In the genomic region with DNA sequence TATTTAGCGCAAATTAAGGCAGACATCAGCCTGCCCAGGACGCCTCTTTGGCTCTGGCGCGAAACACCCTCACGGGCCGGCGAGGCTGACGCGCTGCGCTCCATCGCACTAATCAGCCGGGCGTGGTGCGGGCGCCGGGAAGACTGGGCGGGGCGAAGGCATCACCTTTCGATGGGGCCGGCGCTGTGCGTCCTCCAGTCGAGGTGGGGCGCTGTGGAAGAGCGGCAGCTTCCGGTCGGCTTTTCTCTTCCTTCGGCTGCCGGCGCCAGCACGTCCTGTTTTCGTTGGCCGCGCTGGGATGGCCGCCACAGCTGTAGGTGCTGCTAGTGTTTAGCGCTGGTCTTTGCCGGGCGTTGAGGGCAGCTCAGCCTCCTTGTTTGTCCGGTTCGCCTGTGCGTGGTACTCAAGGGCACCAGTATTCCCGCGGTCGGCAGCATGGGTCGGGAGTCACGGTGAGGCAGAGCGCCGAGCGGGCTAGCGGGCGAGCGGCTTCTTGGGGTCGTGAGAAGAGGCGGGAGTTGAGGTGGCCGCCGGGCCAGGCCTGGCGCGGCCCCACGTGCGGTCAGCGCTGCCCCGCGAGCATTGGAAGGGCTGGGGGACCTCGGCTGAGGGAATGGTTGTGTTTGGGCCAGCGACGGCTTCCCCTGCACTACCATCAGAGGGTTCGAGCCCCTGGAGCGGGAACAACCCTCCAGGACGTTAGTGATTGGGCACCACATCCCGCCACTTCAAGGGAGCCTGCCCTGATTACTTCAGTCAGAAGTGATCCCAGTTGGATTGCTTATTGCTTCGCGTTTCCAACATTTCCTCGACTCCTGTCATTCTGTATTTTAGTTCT, we compare ENCODE assay signal across 1 cellular context.
TF ChIP-seq lines count a peak whose summit lies in the region.

A gene with protein sequence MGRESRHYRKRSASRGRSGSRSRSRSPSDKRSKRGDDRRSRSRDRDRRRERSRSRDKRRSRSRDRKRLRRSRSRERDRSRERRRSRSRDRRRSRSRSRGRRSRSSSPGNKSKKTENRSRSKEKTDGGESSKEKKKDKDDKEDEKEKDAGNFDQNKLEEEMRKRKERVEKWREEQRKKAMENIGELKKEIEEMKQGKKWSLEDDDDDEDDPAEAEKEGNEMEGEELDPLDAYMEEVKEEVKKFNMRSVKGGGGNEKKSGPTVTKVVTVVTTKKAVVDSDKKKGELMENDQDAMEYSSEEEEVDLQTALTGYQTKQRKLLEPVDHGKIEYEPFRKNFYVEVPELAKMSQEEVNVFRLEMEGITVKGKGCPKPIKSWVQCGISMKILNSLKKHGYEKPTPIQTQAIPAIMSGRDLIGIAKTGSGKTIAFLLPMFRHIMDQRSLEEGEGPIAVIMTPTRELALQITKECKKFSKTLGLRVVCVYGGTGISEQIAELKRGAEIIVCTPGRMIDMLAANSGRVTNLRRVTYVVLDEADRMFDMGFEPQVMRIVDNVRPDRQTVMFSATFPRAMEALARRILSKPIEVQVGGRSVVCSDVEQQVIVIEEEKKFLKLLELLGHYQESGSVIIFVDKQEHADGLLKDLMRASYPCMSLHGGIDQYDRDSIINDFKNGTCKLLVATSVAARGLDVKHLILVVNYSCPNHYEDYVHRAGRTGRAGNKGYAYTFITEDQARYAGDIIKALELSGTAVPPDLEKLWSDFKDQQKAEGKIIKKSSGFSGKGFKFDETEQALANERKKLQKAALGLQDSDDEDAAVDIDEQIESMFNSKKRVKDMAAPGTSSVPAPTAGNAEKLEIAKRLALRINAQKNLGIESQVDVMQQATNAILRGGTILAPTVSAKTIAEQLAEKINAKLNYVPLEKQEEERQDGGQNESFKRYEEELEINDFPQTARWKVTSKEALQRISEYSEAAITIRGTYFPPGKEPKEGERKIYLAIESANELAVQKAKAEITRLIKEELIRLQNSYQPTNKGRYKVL (plus strand): TSS at position 276 of the 838 bp plus-strand sequence. CDS start 160 bp downstream, at position 436.

TF ChIP-seq in GM12878, 131 proteins besides CTCF, POLR2A, EP300 and RAD21 (continued from another document and continues in another):
- TF ChIP-seq, protein P1, sequence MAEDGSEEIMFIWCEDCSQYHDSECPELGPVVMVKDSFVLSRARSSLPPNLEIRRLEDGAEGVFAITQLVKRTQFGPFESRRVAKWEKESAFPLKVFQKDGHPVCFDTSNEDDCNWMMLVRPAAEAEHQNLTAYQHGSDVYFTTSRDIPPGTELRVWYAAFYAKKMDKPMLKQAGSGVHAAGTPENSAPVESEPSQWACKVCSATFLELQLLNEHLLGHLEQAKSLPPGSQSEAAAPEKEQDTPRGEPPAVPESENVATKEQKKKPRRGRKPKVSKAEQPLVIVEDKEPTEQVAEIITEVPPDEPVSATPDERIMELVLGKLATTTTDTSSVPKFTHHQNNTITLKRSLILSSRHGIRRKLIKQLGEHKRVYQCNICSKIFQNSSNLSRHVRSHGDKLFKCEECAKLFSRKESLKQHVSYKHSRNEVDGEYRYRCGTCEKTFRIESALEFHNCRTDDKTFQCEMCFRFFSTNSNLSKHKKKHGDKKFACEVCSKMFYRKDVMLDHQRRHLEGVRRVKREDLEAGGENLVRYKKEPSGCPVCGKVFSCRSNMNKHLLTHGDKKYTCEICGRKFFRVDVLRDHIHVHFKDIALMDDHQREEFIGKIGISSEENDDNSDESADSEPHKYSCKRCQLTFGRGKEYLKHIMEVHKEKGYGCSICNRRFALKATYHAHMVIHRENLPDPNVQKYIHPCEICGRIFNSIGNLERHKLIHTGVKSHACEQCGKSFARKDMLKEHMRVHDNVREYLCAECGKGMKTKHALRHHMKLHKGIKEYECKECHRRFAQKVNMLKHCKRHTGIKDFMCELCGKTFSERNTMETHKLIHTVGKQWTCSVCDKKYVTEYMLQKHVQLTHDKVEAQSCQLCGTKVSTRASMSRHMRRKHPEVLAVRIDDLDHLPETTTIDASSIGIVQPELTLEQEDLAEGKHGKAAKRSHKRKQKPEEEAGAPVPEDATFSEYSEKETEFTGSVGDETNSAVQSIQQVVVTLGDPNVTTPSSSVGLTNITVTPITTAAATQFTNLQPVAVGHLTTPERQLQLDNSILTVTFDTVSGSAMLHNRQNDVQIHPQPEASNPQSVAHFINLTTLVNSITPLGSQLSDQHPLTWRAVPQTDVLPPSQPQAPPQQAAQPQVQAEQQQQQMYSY (CRISPR knock-in tag; IDR thresholded peaks at IDR 0.05), result no peak
- TF ChIP-seq EGR1 (IDR thresholded peaks at IDR 0.05; ENCODE audit: borderline replicate concordance in 1 of 2, low read depth in 2 of 2, low read length in 2 of 2), result peak in 1 of 2 experiments; percentile 86; a peak in 2 of 3 replicates
- no peak for TF ChIP-seq BMI1 (IDR thresholded peaks at IDR 0.05; ENCODE audit: borderline replicate concordance)
- TF ChIP-seq ATF7 (IDR thresholded peaks at IDR 0.05; ENCODE audit: low read depth), result peak; percentile 46
- TF ChIP-seq SREBF1 (IDR thresholded peaks at IDR 0.05; ENCODE audit: low read length), result peak; percentile 35; the same call in 1 of the 2 replicates
- TF ChIP-seq CREM (IDR thresholded peaks at IDR 0.05; ENCODE audit: low read depth), result peak; percentile 78; the same call in 1 of the 2 replicates
- TF ChIP-seq, protein P2, sequence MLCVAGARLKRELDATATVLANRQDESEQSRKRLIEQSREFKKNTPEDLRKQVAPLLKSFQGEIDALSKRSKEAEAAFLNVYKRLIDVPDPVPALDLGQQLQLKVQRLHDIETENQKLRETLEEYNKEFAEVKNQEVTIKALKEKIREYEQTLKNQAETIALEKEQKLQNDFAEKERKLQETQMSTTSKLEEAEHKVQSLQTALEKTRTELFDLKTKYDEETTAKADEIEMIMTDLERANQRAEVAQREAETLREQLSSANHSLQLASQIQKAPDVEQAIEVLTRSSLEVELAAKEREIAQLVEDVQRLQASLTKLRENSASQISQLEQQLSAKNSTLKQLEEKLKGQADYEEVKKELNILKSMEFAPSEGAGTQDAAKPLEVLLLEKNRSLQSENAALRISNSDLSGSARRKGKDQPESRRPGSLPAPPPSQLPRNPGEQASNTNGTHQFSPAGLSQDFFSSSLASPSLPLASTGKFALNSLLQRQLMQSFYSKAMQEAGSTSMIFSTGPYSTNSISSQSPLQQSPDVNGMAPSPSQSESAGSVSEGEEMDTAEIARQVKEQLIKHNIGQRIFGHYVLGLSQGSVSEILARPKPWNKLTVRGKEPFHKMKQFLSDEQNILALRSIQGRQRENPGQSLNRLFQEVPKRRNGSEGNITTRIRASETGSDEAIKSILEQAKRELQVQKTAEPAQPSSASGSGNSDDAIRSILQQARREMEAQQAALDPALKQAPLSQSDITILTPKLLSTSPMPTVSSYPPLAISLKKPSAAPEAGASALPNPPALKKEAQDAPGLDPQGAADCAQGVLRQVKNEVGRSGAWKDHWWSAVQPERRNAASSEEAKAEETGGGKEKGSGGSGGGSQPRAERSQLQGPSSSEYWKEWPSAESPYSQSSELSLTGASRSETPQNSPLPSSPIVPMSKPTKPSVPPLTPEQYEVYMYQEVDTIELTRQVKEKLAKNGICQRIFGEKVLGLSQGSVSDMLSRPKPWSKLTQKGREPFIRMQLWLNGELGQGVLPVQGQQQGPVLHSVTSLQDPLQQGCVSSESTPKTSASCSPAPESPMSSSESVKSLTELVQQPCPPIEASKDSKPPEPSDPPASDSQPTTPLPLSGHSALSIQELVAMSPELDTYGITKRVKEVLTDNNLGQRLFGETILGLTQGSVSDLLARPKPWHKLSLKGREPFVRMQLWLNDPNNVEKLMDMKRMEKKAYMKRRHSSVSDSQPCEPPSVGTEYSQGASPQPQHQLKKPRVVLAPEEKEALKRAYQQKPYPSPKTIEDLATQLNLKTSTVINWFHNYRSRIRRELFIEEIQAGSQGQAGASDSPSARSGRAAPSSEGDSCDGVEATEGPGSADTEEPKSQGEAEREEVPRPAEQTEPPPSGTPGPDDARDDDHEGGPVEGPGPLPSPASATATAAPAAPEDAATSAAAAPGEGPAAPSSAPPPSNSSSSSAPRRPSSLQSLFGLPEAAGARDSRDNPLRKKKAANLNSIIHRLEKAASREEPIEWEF (IDR thresholded peaks at IDR 0.05; ENCODE audit: insufficient replicate concordance, low read depth, low read length), result no peak
- no peak for TF ChIP-seq POU2F2 (IDR thresholded peaks at IDR 0.05; ENCODE audit: borderline replicate concordance, low read depth, low read length)
- TF ChIP-seq BHLHE40 (IDR thresholded peaks at IDR 0.05; ENCODE audit: borderline replicate concordance in 1 of 2, low read depth in 2 of 2, low read length in 1 of 2), result peak; percentile 66 to 86; a peak in 3 of 4 replicates
- TF ChIP-seq SIX5 (IDR thresholded peaks at IDR 0.05; ENCODE audit: low read depth, low read length, severe bottlenecking), result peak; percentile 57
- peak; percentile 60 for TF ChIP-seq MYC (IDR thresholded peaks at IDR 0.05; ENCODE audit: insufficient read depth, insufficient read length, insufficient replicate concordance, low read length, severe bottlenecking)
- TF ChIP-seq, protein P3, sequence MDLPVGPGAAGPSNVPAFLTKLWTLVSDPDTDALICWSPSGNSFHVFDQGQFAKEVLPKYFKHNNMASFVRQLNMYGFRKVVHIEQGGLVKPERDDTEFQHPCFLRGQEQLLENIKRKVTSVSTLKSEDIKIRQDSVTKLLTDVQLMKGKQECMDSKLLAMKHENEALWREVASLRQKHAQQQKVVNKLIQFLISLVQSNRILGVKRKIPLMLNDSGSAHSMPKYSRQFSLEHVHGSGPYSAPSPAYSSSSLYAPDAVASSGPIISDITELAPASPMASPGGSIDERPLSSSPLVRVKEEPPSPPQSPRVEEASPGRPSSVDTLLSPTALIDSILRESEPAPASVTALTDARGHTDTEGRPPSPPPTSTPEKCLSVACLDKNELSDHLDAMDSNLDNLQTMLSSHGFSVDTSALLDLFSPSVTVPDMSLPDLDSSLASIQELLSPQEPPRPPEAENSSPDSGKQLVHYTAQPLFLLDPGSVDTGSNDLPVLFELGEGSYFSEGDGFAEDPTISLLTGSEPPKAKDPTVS (IDR thresholded peaks at IDR 0.05; ENCODE audit: low read depth, low read length), result no peak
- peak; percentile 72 for TF ChIP-seq KLF5 (IDR thresholded peaks at IDR 0.05; ENCODE audit: partially characterized antibody)
- TF ChIP-seq EZH2 (IDR thresholded peaks at IDR 0.05; ENCODE audit: borderline replicate concordance, control insufficient read depth, low read depth, low read length), result no peak
- no peak for TF ChIP-seq IRF5 (IDR thresholded peaks at IDR 0.05; ENCODE audit: borderline replicate concordance)
- no peak for TF ChIP-seq MTA2 (IDR thresholded peaks at IDR 0.05; ENCODE audit: low read depth)
- peak; percentile 91 for TF ChIP-seq TAF1 (IDR thresholded peaks at IDR 0.05; ENCODE audit: borderline replicate concordance, low read depth, low read length)
- TF ChIP-seq ZNF384 (IDR thresholded peaks at IDR 0.05; ENCODE audit: borderline replicate concordance, low read depth, low read length), result no peak
- 0 out of 2 replicates have a peak, but pooled peaks have one; percentile 46 for TF ChIP-seq EED (IDR thresholded peaks at IDR 0.05; ENCODE audit: low read depth)
- peak; percentile 93 for TF ChIP-seq POLR2AphosphoS5 (IDR thresholded peaks at IDR 0.05; ENCODE audit: low read length)
- no peak for TF ChIP-seq FOXM1 (IDR thresholded peaks at IDR 0.05; ENCODE audit: low read depth, low read length)
- TF ChIP-seq HCFC1 (IDR thresholded peaks at IDR 0.05; ENCODE audit: low read length), result peak; percentile 75
- TF ChIP-seq RB1 (IDR thresholded peaks at IDR 0.05; ENCODE audit: borderline replicate concordance), result peak; percentile 91; the same call in 1 of the 2 replicates
- no peak for TF ChIP-seq RCOR1 (conservative IDR thresholded peaks at IDR 0.05; ENCODE audit: low read depth, low read length)
- peak; percentile 87 for TF ChIP-seq NBN (IDR thresholded peaks at IDR 0.05)
- TF ChIP-seq RBBP5 (conservative IDR thresholded peaks at IDR 0.05), result no peak
- TF ChIP-seq, protein P4, sequence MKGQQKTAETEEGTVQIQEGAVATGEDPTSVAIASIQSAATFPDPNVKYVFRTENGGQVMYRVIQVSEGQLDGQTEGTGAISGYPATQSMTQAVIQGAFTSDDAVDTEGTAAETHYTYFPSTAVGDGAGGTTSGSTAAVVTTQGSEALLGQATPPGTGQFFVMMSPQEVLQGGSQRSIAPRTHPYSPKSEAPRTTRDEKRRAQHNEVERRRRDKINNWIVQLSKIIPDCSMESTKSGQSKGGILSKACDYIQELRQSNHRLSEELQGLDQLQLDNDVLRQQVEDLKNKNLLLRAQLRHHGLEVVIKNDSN (IDR thresholded peaks at IDR 0.05; ENCODE audit: borderline replicate concordance, extremely low read length, insufficient read depth, low read depth, low read length), result no peak
- TF ChIP-seq, protein P5, sequence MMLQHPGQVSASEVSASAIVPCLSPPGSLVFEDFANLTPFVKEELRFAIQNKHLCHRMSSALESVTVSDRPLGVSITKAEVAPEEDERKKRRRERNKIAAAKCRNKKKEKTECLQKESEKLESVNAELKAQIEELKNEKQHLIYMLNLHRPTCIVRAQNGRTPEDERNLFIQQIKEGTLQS (IDR thresholded peaks at IDR 0.05; ENCODE audit: borderline replicate concordance, extremely low read depth, low read depth, low read length), result no peak
- TF ChIP-seq DPF2 (IDR thresholded peaks at IDR 0.05), result peak; percentile 57
- no peak for TF ChIP-seq RFX5 (IDR thresholded peaks at IDR 0.05; ENCODE audit: low read depth, low read length)
- peak; percentile 75; the same call in 1 of the 2 replicates for TF ChIP-seq SMAD5 (IDR thresholded peaks at IDR 0.05; ENCODE audit: low read depth)
- peak; percentile 98 for TF ChIP-seq RELB (IDR thresholded peaks at IDR 0.05; ENCODE audit: low read depth)
- TF ChIP-seq ZSCAN29 (IDR thresholded peaks at IDR 0.05), result no peak
- no peak for TF ChIP-seq KDM1A (IDR thresholded peaks at IDR 0.05; ENCODE audit: borderline replicate concordance)
